13 cellular contexts compared by ENCODE assay signal in the genomic region with DNA sequence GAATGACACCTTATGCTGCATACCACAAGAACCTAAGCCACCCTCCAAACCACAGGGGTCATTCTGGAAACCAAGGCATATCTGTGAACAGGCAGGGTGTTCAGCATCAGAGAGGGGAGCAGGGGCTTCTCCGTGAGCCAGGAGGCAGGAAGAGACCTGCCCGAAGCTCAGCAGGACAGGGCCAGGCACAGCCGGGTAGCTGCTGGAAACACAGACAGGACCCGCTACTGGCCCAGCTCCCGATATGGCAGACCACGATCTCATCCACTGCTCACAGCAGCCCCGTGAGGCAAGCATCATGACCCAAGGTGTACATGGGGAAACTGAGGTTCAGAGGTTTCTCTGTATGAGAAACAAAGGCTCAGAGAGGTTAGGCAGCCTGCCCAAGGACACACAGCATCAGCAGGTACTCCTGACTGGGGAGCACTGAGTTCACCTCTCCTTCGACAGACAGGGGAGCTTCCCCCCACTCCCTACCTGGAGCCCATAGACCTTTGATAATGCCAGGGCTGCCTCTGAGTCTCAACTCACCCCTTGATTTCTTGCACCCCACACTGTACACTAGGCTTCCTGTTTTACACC.
"Had no signal": no experiment of that assay in that cellular context is flagged by ENCODE, and none has a peak within 500 bp of the region (broad histone marks: within the 10 kb centered on the region; RNA-seq: fewer than 3 reads in every experiment).

No MANE protein-coding gene starts in this region.

- H3K27ac Mint-ChIP-seq: activated CD4-positive, alpha-beta T cell treated with anti-CD3 and anti-CD28 coated beads for 36 hours; activated CD8-positive, alpha-beta T cell treated with anti-CD3 and anti-CD28 coated beads, Interleukin-2, amount 10 ng/mL, durations not matched to agents 7 days and 5 days had no signal

- ATAC-seq: activated CD4-positive, alpha-beta T cell treated with anti-CD3 and anti-CD28 coated beads for 36 hours; activated CD8-positive, alpha-beta T cell treated with anti-CD3 and anti-CD28 coated beads, Interleukin-2, amount 10 ng/mL, durations not matched to agents 7 days and 5 days; right cardiac atrium had no signal

- H3K4me3 ChIP-seq: ascending aorta had no signal

- H3K27ac ChIP-seq: ascending aorta, neutrophil, VCaP had no signal

- H3K9me3 ChIP-seq: ascending aorta, neutrophil, SK-N-SH had no signal

- DNase-seq: activated CD4-positive, alpha-beta T cell treated with anti-CD3 and anti-CD28 coated beads for 36 hours; activated CD8-positive, alpha-beta T cell treated with anti-CD3 and anti-CD28 coated beads, Interleukin-2, amount 10 ng/mL, durations not matched to agents 7 days and 5 days; activated gamma-delta T cell treated with Interleukin-2 at 50 U/mL for 16 hours; activated T-cell treated with anti-CD3 and anti-CD28 coated beads, Interleukin-2, amount 50 U/mL, for 1 hour; effector CD4-positive, alpha-beta T cell; midbrain; right cardiac atrium; SK-N-SH; stimulated activated naive CD4-positive, alpha-beta T cell; T-helper 1 cell had no signal

- H3K36me3 ChIP-seq: ascending aorta, neutrophil had no signal

- H3K4me1 ChIP-seq: ascending aorta had no signal

- H3K4me1 Mint-ChIP-seq: activated CD4-positive, alpha-beta T cell treated with anti-CD3 and anti-CD28 coated beads for 36 hours had no signal

- H3K4me3 Mint-ChIP-seq: activated CD4-positive, alpha-beta T cell treated with anti-CD3 and anti-CD28 coated beads for 36 hours; activated CD8-positive, alpha-beta T cell treated with anti-CD3 and anti-CD28 coated beads, Interleukin-2, amount 10 ng/mL, durations not matched to agents 7 days and 5 days had no signal

- H3K27me3 ChIP-seq: ascending aorta, neutrophil had no signal
